In genomic region chr20:11660673-11661072, GRCh38 we compare ENCODE assay signal across 19 cellular contexts.
A peak's percentile ranks its signal among the peaks of the same experiment; 100 is the strongest.
DNase-seq lines count a peak whose midpoint lies in the region; ATAC-seq, FAIRE-seq and TF ChIP-seq lines count a peak whose summit lies in the region.
"Had no signal": no experiment of that assay in that cellular context is flagged by ENCODE, and none has a peak within 500 bp of the region (broad histone marks: within the 10 kb centered on the region; RNA-seq: fewer than 3 reads in every experiment).

No MANE protein-coding gene starts in this region.

- in situ Hi-C loops in IMR-90 (cut with MboI; ENCODE audit: low sequenced_read_pairs): no loop called here

- H4K5ac ChIP-seq in IMR-90 (ENCODE audit: low read depth, low read length): no peak overlapping the region

- CTCF ChIA-PET in IMR-90 (lab: Yijun Ruan, JAX): no interaction called here

- H3K9ac ChIP-seq in IMR-90 (ENCODE audit: low read depth, low read length): no peak overlapping the region
- no peak overlapping the region for H3K9ac ChIP-seq in liver (ENCODE audit: low read depth in 1 of 2, low read length in 2 of 2)

- H2BK20ac ChIP-seq in IMR-90 (ENCODE audit: low read depth, low read length): no peak overlapping the region

- H2AK5ac ChIP-seq in IMR-90 (ENCODE audit: low read depth, low read length): no peak overlapping the region

- no peak overlapping the region for H3K18ac ChIP-seq in IMR-90 (ENCODE audit: low read depth, low read length)

- H3K4me2 ChIP-seq in IMR-90 (ENCODE audit: low read depth, low read length): no peak overlapping the region
- H3K4me2 ChIP-seq: GM23338 had no signal

- H2BK15ac ChIP-seq in IMR-90 (ENCODE audit: low read depth, low read length): no peak overlapping the region

- H3K27ac ChIP-seq in IMR-90 (ENCODE audit: insufficient read depth, low read length) (no peak overlapping the region), liver (ENCODE audit: low read depth in 1 of 2, low read length in 2 of 2) (peak overlapping the region in 1 of 2 donors; percentile 31)

- H3K4ac ChIP-seq in IMR-90 (ENCODE audit: low read depth, low read length): no peak overlapping the region

- no peak overlapping the region for H2AK9ac ChIP-seq in IMR-90 (replicated peaks; ENCODE audit: low read depth, low read length, poor library complexity)

- H3K27me3 ChIP-seq in IMR-90 (ENCODE audit: control insufficient read depth, insufficient read depth, low read length) (no peaks in the 10 kb centered on the region), liver (ENCODE audit: control insufficient read depth in 4 of 4, insufficient read depth in 4 of 4, low read length in 3 of 4) (no peaks in the 10 kb centered on the region)

- H4K91ac ChIP-seq in IMR-90 (ENCODE audit: insufficient read depth, low read depth, low read length): no peak overlapping the region

- dilution Hi-C loops in IMR-90 (cut with HindIII; ENCODE audit: low sequenced_read_pairs, unreplicated experiment): no loop called here

- H3K9me1 ChIP-seq in IMR-90 (ENCODE audit: insufficient read depth, low read length): no peaks in the 10 kb centered on the region

- peak; percentile 88 for FAIRE-seq in islet of Langerhans (lab: Jason Lieb, UNC)
- FAIRE-seq: G401.6, GM12892 had no signal

- POLR2A ChIA-PET in IMR-90 (lab: Charles Lee; ENCODE audit: unreplicated experiment): no interaction called here

- H3K9me3 ChIP-seq in IMR-90 (ENCODE audit: control insufficient read depth, insufficient read depth, low read length) (no peaks in the 10 kb centered on the region), liver (ENCODE audit: control insufficient read depth in 4 of 4, low read length in 3 of 4) (no peaks in the 10 kb centered on the region)
- H3K9me3 ChIP-seq: Caco-2 had no signal

- H3K4me1 ChIP-seq in IMR-90 (ENCODE audit: control insufficient read depth, insufficient read depth, low read length) (no peaks in the 10 kb centered on the region), liver (ENCODE audit: control insufficient read depth in 4 of 4, insufficient read depth in 4 of 4, low read length in 3 of 4) (peaks cover 0 to 8% (median 7%) of the 10 kb centered on the region in 4 donors)
- H3K4me1 ChIP-seq: Caco-2 had no signal

- no peak for TF ChIP-seq POLR2A in IMR-90 (IDR thresholded peaks at IDR 0.05; ENCODE audit: low read depth, low read length)

- no peak for ATAC-seq in IMR-90 (ENCODE audit: low read depth)
- no peak for ATAC-seq in GM18861 (IDR thresholded peaks at IDR 0.05; ENCODE audit: unreplicated experiment)
- ATAC-seq: CD8-positive, alpha-beta T cell; GM23338 had no signal

- H3K56ac ChIP-seq in IMR-90 (ENCODE audit: extremely low read depth, insufficient read depth, low read length): no peak overlapping the region

- no peak overlapping the region for H2AFZ ChIP-seq in IMR-90 (replicated peaks; ENCODE audit: low read length, poor library complexity)
- H2AFZ ChIP-seq: GM23338 had no signal

- H3K79me1 ChIP-seq in IMR-90 (ENCODE audit: low read depth in 1 of 2, low read length in 2 of 2): no peaks in the 10 kb centered on the region

- DNase-seq in IMR-90 (no peak), NCI-H1105 (lab: John Stamatoyannopoulos, UW) (no peak), CD1c-positive myeloid dendritic cell (ENCODE audit: extremely low spot score) (no peak)
- no peak for DNase-seq in activated CD4-positive, alpha-beta T cell treated with anti-CD3 and anti-CD28 coated beads for 48 hours
- DNase-seq: 8988T; C1 segment of cervical spinal cord; Caco-2; CD4-positive, CD25-positive, alpha-beta regulatory T cell; CD8-positive, alpha-beta T cell; DMS153; DND-41; H7; HCEC 1CT had no signal

- no peak overlapping the region for H2BK120ac ChIP-seq in IMR-90 (ENCODE audit: low read depth, low read length)

- H2BK5ac ChIP-seq in IMR-90 (ENCODE audit: low read depth, low read length, poor library complexity, severe bottlenecking): no peak overlapping the region

- intact Hi-C loops in IMR-90 (cut with micrococcal nuclease): no loop called here

- H4K20me1 ChIP-seq in IMR-90 (ENCODE audit: insufficient read depth, low read length): no peaks in the 10 kb centered on the region

- H3K36me3 ChIP-seq in IMR-90 (ENCODE audit: control insufficient read depth, insufficient read depth, low read length): no peaks in the 10 kb centered on the region
- no peaks in the 10 kb centered on the region for H3K36me3 ChIP-seq in liver (ENCODE audit: control insufficient read depth in 4 of 4, insufficient read depth in 3 of 4, low read depth in 1 of 4, low read length in 3 of 4)

- no CpG with 5 or more reads among the region's 3 CpGs for WGBS in IMR-90 (ENCODE audit: extremely low coverage in 2 of 2, insufficient read length in 1 of 2), 2 experiments
- 42% methylated on average over 3 of the region's 3 CpGs for WGBS in liver

- H3K23ac ChIP-seq in IMR-90 (ENCODE audit: low read depth, low read length): no peak overlapping the region

- H3K4me3 ChIP-seq in IMR-90 (ENCODE audit: insufficient read depth, low read depth, low read length) (no peak overlapping the region), liver (ENCODE audit: low read depth in 1 of 3, low read length in 3 of 3) (peak overlapping the region in 2 of 3 donors; percentile 26 to 29)
- H3K4me3 ChIP-seq: GM23338 had no signal

- TF ChIP-seq CTCF in IMR-90 (conservative IDR thresholded peaks at IDR 0.05; ENCODE audit: low read depth, low read length): no peak
- TF ChIP-seq CTCF in liver (IDR thresholded peaks at IDR 0.05; ENCODE audit: low read depth, low read length, missing input control): no peak

- TF ChIP-seq RAD21 in IMR-90 (IDR thresholded peaks at IDR 0.05; ENCODE audit: low read length) (no peak), liver (IDR thresholded peaks at IDR 0.05) (no peak)

- no peak overlapping the region for H4K8ac ChIP-seq in IMR-90 (ENCODE audit: low read depth in 2 of 2, low read length in 2 of 2)

- BruUV-seq in IMR-90 (replicated peaks; lab: Mats Ljungman, UMichigan): no TSS peak

- no peak overlapping the region for H3K14ac ChIP-seq in IMR-90 (replicated peaks; ENCODE audit: low read depth, low read length)

TF ChIP-seq in IMR-90, 13 proteins besides CTCF, POLR2A, EP300 and RAD21:
- TF ChIP-seq MAFK (IDR thresholded peaks at IDR 0.05; ENCODE audit: low read depth, low read length): peak; percentile 79
- TF ChIP-seq NFE2L2 (IDR thresholded peaks at IDR 0.05; ENCODE audit: low read depth, low read length): no peak

TF ChIP-seq in liver, 16 proteins besides CTCF, POLR2A, EP300 and RAD21:
- TF ChIP-seq YY1 (IDR thresholded peaks at IDR 0.05) (peak; percentile 12), ATF3 (IDR thresholded peaks at IDR 0.05) (no peak)
